ENCODE assay signal across 16 cellular contexts in the genomic region with DNA sequence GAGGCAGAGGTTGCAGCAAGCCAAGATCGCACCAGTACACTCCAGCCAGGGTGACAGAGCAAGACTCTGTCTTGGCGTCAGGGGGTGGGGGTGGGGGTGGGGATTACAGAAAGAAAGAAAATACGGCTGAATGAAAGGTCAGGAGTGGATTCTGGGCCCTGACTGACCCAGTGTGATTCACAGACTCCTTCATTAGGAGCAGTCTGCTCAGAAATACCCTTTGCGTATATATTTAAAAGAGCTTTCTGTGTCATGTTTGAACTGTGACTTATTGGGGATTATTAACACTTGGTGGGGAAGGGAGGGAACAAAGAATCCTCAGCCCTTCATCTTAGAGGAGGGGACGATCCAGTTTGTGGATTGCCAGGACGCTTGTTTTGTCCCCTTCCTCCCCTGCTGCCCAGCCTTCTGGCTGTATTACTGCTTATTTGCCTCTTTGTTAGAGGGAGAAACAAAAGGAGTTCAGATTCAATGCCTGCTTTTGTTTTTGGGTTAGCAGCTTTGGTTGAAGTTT.
DNase-seq lines count a peak whose midpoint lies in the region; ATAC-seq and TF ChIP-seq lines count a peak whose summit lies in the region.
"Had no signal": no experiment of that assay in that cellular context is flagged by ENCODE, and none has a peak within 500 bp of the region (broad histone marks: within the 10 kb centered on the region; RNA-seq: fewer than 3 reads in every experiment).

No MANE protein-coding gene starts in this region.

- H3K27ac ChIP-seq in body of pancreas (peak overlapping the region in 3 of 4 donors; percentile 4 to 40 (median 26)), iPS-18a (ENCODE audit: low read length) (peak overlapping the region; percentile 52)
- H3K27ac ChIP-seq: parathyroid adenoma, vagina had no signal

- intact Hi-C loops in body of pancreas (cut with DNase I) = no loop called here

- H3K4me1 ChIP-seq in HAP-1 (peaks cover 12% of the 10 kb centered on the region), body of pancreas (no peaks in the 10 kb centered on the region), iPS-18a (ENCODE audit: control insufficient read depth, low read depth, low read length) (peaks cover 58% of the 10 kb centered on the region)
- H3K4me1 ChIP-seq: vagina had no signal

- no peak for TF ChIP-seq CTCF in body of pancreas (IDR thresholded peaks at IDR 0.05)

- H3K9ac ChIP-seq in iPS-18a (ENCODE audit: low read length) = peak overlapping the region; percentile 41
- H3K9ac ChIP-seq: parathyroid adenoma had no signal

- ATAC-seq in body of pancreas (no peak), GM18867 (IDR thresholded peaks at IDR 0.05; ENCODE audit: unreplicated experiment) (no peak), GM18502 (IDR thresholded peaks at IDR 0.05; ENCODE audit: poor library complexity, unreplicated experiment) (no peak), GM19395 (IDR thresholded peaks at IDR 0.05; ENCODE audit: unreplicated experiment) (no peak), HG03175 (IDR thresholded peaks at IDR 0.05; ENCODE audit: unreplicated experiment) (no peak)
- ATAC-seq: activated T-helper 17 cell treated with anti-CD3 and anti-CD28 coated beads, Interleukin-2, amount 50 U/mL, for 72 hours had no signal

- in situ Hi-C loops in HAP-1 (cut with MboI; ENCODE audit: low sequenced_read_pairs) = no loop called here

- H3K9me3 ChIP-seq in HAP-1 (no peaks in the 10 kb centered on the region), body of pancreas (no peaks in the 10 kb centered on the region), iPS-18a (ENCODE audit: control insufficient read depth, low read depth, low read length) (no peaks in the 10 kb centered on the region)
- H3K9me3 ChIP-seq: vagina had no signal

- H3K36me3 ChIP-seq in HAP-1 (replicated peaks) = no peaks in the 10 kb centered on the region
- H3K36me3 ChIP-seq in body of pancreas (replicated peaks in 1 of 2; ENCODE audit: insufficient read depth in 1 of 2, low read depth in 2 of 2) = no peaks in the 10 kb centered on the region
- H3K36me3 ChIP-seq in iPS-18a (ENCODE audit: control insufficient read depth, low read depth, low read length) = no peaks in the 10 kb centered on the region
- H3K36me3 ChIP-seq: vagina had no signal

- H3K27me3 ChIP-seq in HAP-1 (ENCODE audit: low read depth) (no peaks in the 10 kb centered on the region), body of pancreas (no peaks in the 10 kb centered on the region), iPS-18a (ENCODE audit: control insufficient read depth, insufficient read depth, low read length) (no peaks in the 10 kb centered on the region)
- H3K27me3 ChIP-seq: vagina had no signal

- H3K4me3 ChIP-seq in HAP-1 (no peak overlapping the region), body of pancreas (no peak overlapping the region), iPS-18a (ENCODE audit: low read length) (peak overlapping the region; percentile 39)
- H3K4me3 ChIP-seq: vagina had no signal

- WGBS in body of pancreas, 2 donors = 78 to 80% methylated on average over 6 of the region's 6 CpGs

- DNase-seq in HAP-1 (ENCODE audit: low spot score in 2 of 2) (peak; percentile 50 to 65), body of pancreas (no peak), putamen (ENCODE audit: low spot score) (peak; percentile 89)
- DNase-seq: activated CD4-positive, alpha-beta memory T cell treated with anti-CD3 and anti-CD28 coated beads, Interleukin-2, amount 10 ng/mL, durations not matched to agents 7 days and 5 days; AML-193; DMS79 treated with DMSO at 0.1 percent for 48 hours; KG1; stimulated activated CD4-positive, alpha-beta T cell treated with anti-CD3 and anti-CD28 coated beads, Interleukin-1b, Interleukin-23, amount 100 ng/mL, for 48 hours had no signal

- no peak for TF ChIP-seq POLR2A in body of pancreas (IDR thresholded peaks at IDR 0.05)

Comparison
In these comparisons a context has a peak if more than half of its experiments do, and no peak if none do; other contexts are left out.
1. DNase-seq: peak in HAP-1 (2 of 2) and putamen (single experiment); none in body of pancreas (0 of 4).